ENCODE assay signal across 1 cellular context in genomic region chr16:4272114-4272954, GRCh38.
TF ChIP-seq lines count a peak whose summit lies in the region.

No MANE protein-coding gene starts in this region.

TF ChIP-seq in HepG2, 621 proteins besides CTCF, POLR2A, EP300 and RAD21:
- TF ChIP-seq MXI1 (IDR thresholded peaks at IDR 0.05; ENCODE audit: borderline replicate concordance, low read depth, low read length) (peak; percentile 70; the same call in 1 of the 3 replicates), BCL6 (CRISPR knock-in tag; IDR thresholded peaks at IDR 0.05) (0 out of 2 replicates have a peak, but pooled peaks have one; percentile 1), KDM3A (CRISPR knock-in tag; IDR thresholded peaks at IDR 0.05; ENCODE audit: low read depth) (0 out of 2 replicates have a peak, but pooled peaks have one; percentile 3), ZBTB10 (CRISPR knock-in tag; IDR thresholded peaks at IDR 0.05; ENCODE audit: borderline replicate concordance) (no peak), AGO2 (optimal IDR thresholded peaks at IDR 0.05; ENCODE audit: low read depth, low read length) (peak; percentile 35), SNAPC5 (CRISPR knock-in tag; IDR thresholded peaks at IDR 0.05; ENCODE audit: borderline replicate concordance) (no peak), RBFOX2 (IDR thresholded peaks at IDR 0.05; ENCODE audit: low read depth, low read length) (peak; percentile 18; the same call in 1 of the 2 replicates), LCORL (IDR thresholded peaks at IDR 0.05) (no peak), LCORL (CRISPR knock-in tag; IDR thresholded peaks at IDR 0.05) (0 out of 2 replicates have a peak, but pooled peaks have one; percentile 6), ZNF264 (CRISPR knock-in tag; IDR thresholded peaks at IDR 0.05) (0 out of 2 replicates have a peak, but pooled peaks have one; percentile 8), WIZ (CRISPR knock-in tag; IDR thresholded peaks at IDR 0.05) (no peak), RBAK (CRISPR knock-in tag; IDR thresholded peaks at IDR 0.05) (no peak), ZNF749 (CRISPR knock-in tag; IDR thresholded peaks at IDR 0.05; ENCODE audit: borderline replicate concordance) (0 out of 2 replicates have a peak, but pooled peaks have one; percentile 45), TERF1 (CRISPR knock-in tag; IDR thresholded peaks at IDR 0.05) (no peak), CCDC6 (CRISPR knock-in tag; IDR thresholded peaks at IDR 0.05) (peak; percentile 5; the same call in 1 of the 2 replicates), ARID4A (CRISPR knock-in tag; IDR thresholded peaks at IDR 0.05; ENCODE audit: borderline replicate concordance) (peak; percentile 41; the same call in 1 of the 2 replicates), GABPA (IDR thresholded peaks at IDR 0.05; ENCODE audit: low read depth, low read length) (0 out of 2 replicates have a peak, but pooled peaks have one; percentile 18), GABPA (CRISPR knock-in tag; IDR thresholded peaks at IDR 0.05; ENCODE audit: low read depth) (no peak), MAX (IDR thresholded peaks at IDR 0.05) (peak; percentile 26), HNRNPK (IDR thresholded peaks at IDR 0.05; ENCODE audit: low read depth, low read length, poor library complexity, severe bottlenecking) (peak; percentile 45), ZNF563 (CRISPR knock-in tag; IDR thresholded peaks at IDR 0.05) (peak; percentile 32; the same call in 1 of the 2 replicates), SRY (CRISPR knock-in tag; IDR thresholded peaks at IDR 0.05) (0 out of 2 replicates have a peak, but pooled peaks have one; percentile 36), ZBTB43 (CRISPR knock-in tag; conservative IDR thresholded peaks at IDR 0.05) (peak; percentile 23; the same call in 1 of the 2 replicates), HNRNPLL (IDR thresholded peaks at IDR 0.05; ENCODE audit: low read depth, low read length, poor library complexity, severe bottlenecking) (peak; percentile 31), GFI1 (CRISPR knock-in tag; IDR thresholded peaks at IDR 0.05; ENCODE audit: borderline replicate concordance) (0 out of 2 replicates have a peak, but pooled peaks have one; percentile 29), ZBTB2 (CRISPR knock-in tag; IDR thresholded peaks at IDR 0.05; ENCODE audit: low read depth) (0 out of 2 replicates have a peak, but pooled peaks have one; percentile 30), ZNF841 (CRISPR knock-in tag; IDR thresholded peaks at IDR 0.05; ENCODE audit: borderline replicate concordance) (0 out of 2 replicates have a peak, but pooled peaks have one; percentile 38), KMT2A (CRISPR knock-in tag; IDR thresholded peaks at IDR 0.05) (no peak), CBFB (CRISPR knock-in tag; IDR thresholded peaks at IDR 0.05) (0 out of 2 replicates have a peak, but pooled peaks have one; percentile 1), ZBTB39 (CRISPR knock-in tag; IDR thresholded peaks at IDR 0.05) (0 out of 2 replicates have a peak, but pooled peaks have one; percentile 6), MAFK (conservative IDR thresholded peaks at IDR 0.05 in 1 of 2, IDR thresholded peaks at IDR 0.05 in 1 of 2; ENCODE audit: low read length in 2 of 2) (no peak), BHLHE40 (IDR thresholded peaks at IDR 0.05; ENCODE audit: low read length) (peak; percentile 42; the same call in 1 of the 2 replicates), ZNF33A (CRISPR knock-in tag; IDR thresholded peaks at IDR 0.05; ENCODE audit: borderline replicate concordance) (no peak), GABPB1 (CRISPR knock-in tag; IDR thresholded peaks at IDR 0.05) (0 out of 2 replicates have a peak, but pooled peaks have one; percentile 0), SAP130 (CRISPR knock-in tag; IDR thresholded peaks at IDR 0.05; ENCODE audit: low read depth) (peak; percentile 47)
